Comparison of ENCODE assay signal across 13 cellular contexts in the genomic region with DNA sequence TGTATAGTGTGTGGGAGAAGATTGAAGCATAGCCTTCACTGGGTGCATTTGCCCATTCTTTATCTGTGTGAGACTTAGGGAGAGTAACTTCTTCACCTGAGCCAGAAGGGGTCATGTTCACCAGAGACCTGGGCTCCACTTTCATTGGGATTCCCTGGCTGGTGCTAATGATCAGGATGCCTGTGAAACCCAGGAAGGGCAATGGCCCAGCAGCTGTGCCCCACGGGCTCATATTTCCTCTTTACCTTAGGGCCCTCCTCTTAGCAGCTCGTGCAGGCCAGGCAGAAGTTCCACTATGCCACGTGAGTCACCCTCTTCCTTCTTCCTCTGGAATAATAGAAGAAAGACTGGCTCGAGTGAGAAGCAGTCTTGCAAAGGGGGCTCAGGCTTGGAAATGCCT. TPM values are rescaled to one million over a fixed set of nuclear protein-coding genes. Genes with fewer than 3 reads are reported as not detected.
DNase-seq lines count a peak whose midpoint lies in the region; TF ChIP-seq lines count a peak whose summit lies in the region.
"Had no signal": no experiment of that assay in that cellular context is flagged by ENCODE, and none has a peak within 500 bp of the region (broad histone marks: within the 10 kb centered on the region; RNA-seq: fewer than 3 reads in every experiment).

No MANE protein-coding gene starts in this region.

- H3K9me3 Mint-ChIP-seq in activated naive CD4-positive, alpha-beta T cell treated with anti-CD3 and anti-CD28 coated beads for 36 hours: no peaks in the 10 kb centered on the region
- H3K9me3 Mint-ChIP-seq: T-helper 2 cell treated with Interferon-gamma antibody and Interleukin-4, amounts not matched to agents 5 μg/mL and 100 μg/mL, for 36 hours had no signal

- intact Hi-C loops in activated naive CD4-positive, alpha-beta T cell treated with anti-CD3 and anti-CD28 coated beads for 36 hours (cut with micrococcal nuclease): loop anchor here (10.0 kb wide), 1 partner anchor 1350 kb away; a partner anchor contains a TSS

- H3K9me3 ChIP-seq in subcutaneous abdominal adipose tissue (ENCODE audit: control insufficient read depth in 5 of 5, low read length in 5 of 5): no peaks in the 10 kb centered on the region
- H3K9me3 ChIP-seq: spleen had no signal

- H3K27ac ChIP-seq in subcutaneous abdominal adipose tissue (ENCODE audit: low read depth, low read length): peak overlapping the region; percentile 63

- DNase-seq in activated naive CD4-positive, alpha-beta T cell treated with anti-CD3 and anti-CD28 coated beads for 36 hours: no peak
- DNase-seq in activated naive CD4-positive, alpha-beta T cell treated with anti-CD3 and anti-CD28 coated beads, Interleukin-2, amount 50 U/mL, for 16 hours: no peak
- DNase-seq in NOMO-1 treated with dmso at 0.1 percent for 144 hours (lab: John Stamatoyannopoulos, UW; ENCODE audit: unreplicated experiment) (peak; percentile 44), epithelial cell of esophagus (ENCODE audit: low read depth) (peak; percentile 54), nucleus accumbens (lab: John Stamatoyannopoulos, UW) (no peak), NCI-H1930 (lab: John Stamatoyannopoulos, UW) (no peak)
- DNase-seq in activated CD4-positive, alpha-beta T cell treated with anti-CD3 and anti-CD28 coated beads for 48 hours: no peak
- DNase-seq: activated T-cell treated with anti-CD3 and anti-CD28 coated beads, Interleukin-2, amount 50 U/mL, for 48 hours; IMR-90; NCI-H774; spleen had no signal

- no peaks in the 10 kb centered on the region for H3K36me3 ChIP-seq in subcutaneous abdominal adipose tissue (ENCODE audit: control insufficient read depth in 5 of 5, insufficient read depth in 5 of 5, low read length in 5 of 5)
- H3K36me3 ChIP-seq: spleen had no signal

- no peak overlapping the region for H3K4me3 Mint-ChIP-seq in activated naive CD4-positive, alpha-beta T cell treated with anti-CD3 and anti-CD28 coated beads for 36 hours
- H3K4me3 Mint-ChIP-seq: T-helper 2 cell treated with Interferon-gamma antibody and Interleukin-4, amounts not matched to agents 5 μg/mL and 100 μg/mL, for 36 hours had no signal

- H3K9ac ChIP-seq in subcutaneous abdominal adipose tissue (ENCODE audit: low read length in 5 of 5): no peak overlapping the region

- no peaks in the 10 kb centered on the region for H3K27me3 Mint-ChIP-seq in activated naive CD4-positive, alpha-beta T cell treated with anti-CD3 and anti-CD28 coated beads for 36 hours (ENCODE audit: low read depth)

- peaks cover 4% of the 10 kb centered on the region for H3K4me1 Mint-ChIP-seq in activated naive CD4-positive, alpha-beta T cell treated with anti-CD3 and anti-CD28 coated beads for 36 hours (ENCODE audit: low read depth)

- H3K4me3 ChIP-seq in epithelial cell of esophagus (ENCODE audit: low read length): no peak overlapping the region
- no peak overlapping the region for H3K4me3 ChIP-seq in subcutaneous abdominal adipose tissue (ENCODE audit: low read depth in 1 of 5, low read length in 5 of 5)
- H3K4me3 ChIP-seq: spleen had no signal

- H3K27ac Mint-ChIP-seq in activated naive CD4-positive, alpha-beta T cell treated with anti-CD3 and anti-CD28 coated beads for 36 hours: peak overlapping the region; percentile 12
- H3K27ac Mint-ChIP-seq: T-helper 2 cell treated with Interferon-gamma antibody and Interleukin-4, amounts not matched to agents 5 μg/mL and 100 μg/mL, for 36 hours had no signal

- no peaks in the 10 kb centered on the region for H3K27me3 ChIP-seq in subcutaneous abdominal adipose tissue (ENCODE audit: control insufficient read depth in 5 of 5, insufficient read depth in 4 of 5, low read length in 5 of 5)

- no peak for TF ChIP-seq CTCF in epithelial cell of esophagus (IDR thresholded peaks at IDR 0.05; ENCODE audit: insufficient read depth, low read depth, low read length, missing control alignments)

- no peaks in the 10 kb centered on the region for H3K36me3 Mint-ChIP-seq in activated naive CD4-positive, alpha-beta T cell treated with anti-CD3 and anti-CD28 coated beads for 36 hours (ENCODE audit: low read depth)

- CTCF ChIA-PET in activated naive CD4-positive, alpha-beta T cell treated with anti-CD3 and anti-CD28 coated beads for 36 hours (lab: Charles Lee): no interaction called here

- H3K4me1 ChIP-seq in subcutaneous abdominal adipose tissue (ENCODE audit: control insufficient read depth in 5 of 5, insufficient read depth in 5 of 5, low read length in 5 of 5): peaks cover 4 to 53% (median 48%) of the 10 kb centered on the region in 5 donors

RNA-seq across cellular contexts. Expression of a gene that starts 5.0 kb away (rescaled TPM):
- total RNA-seq in activated naive CD4-positive, alpha-beta T cell treated with anti-CD3 and anti-CD28 coated beads for 36 hours: 1 to 10 TPM; 3.8 to 4.2 TPM

Comparison
In these comparisons a context has a peak if more than half of its experiments do, and no peak if none do; other contexts are left out.
1. DNase-seq: peak in NOMO-1 treated with dmso at 0.1 percent for 144 hours (single experiment) and epithelial cell of esophagus (single experiment); none in activated naive CD4-positive, alpha-beta T cell treated with anti-CD3 and anti-CD28 coated beads for 36 hours (single experiment), activated naive CD4-positive, alpha-beta T cell treated with anti-CD3 and anti-CD28 coated beads, Interleukin-2, amount 50 U/mL, for 16 hours (single experiment), nucleus accumbens (0 of 56), activated CD4-positive, alpha-beta T cell treated with anti-CD3 and anti-CD28 coated beads for 48 hours (single experiment) and NCI-H1930 (0 of 2).